1 cellular context compared by ENCODE assay signal in genomic region chr2:151786493-151786892, GRCh38.
TF ChIP-seq lines count a peak whose summit lies in the region.

No MANE protein-coding gene starts in this region.

TF ChIP-seq in HepG2, 621 proteins besides CTCF, POLR2A, EP300 and RAD21:
- TF ChIP-seq MXD4 (CRISPR knock-in tag; IDR thresholded peaks at IDR 0.05) (no peak), SOX5 (CRISPR knock-in tag; IDR thresholded peaks at IDR 0.05; ENCODE audit: borderline replicate concordance) (no peak), DDIT3 (CRISPR knock-in tag; IDR thresholded peaks at IDR 0.05) (no peak), PAXIP1 (CRISPR knock-in tag; conservative IDR thresholded peaks at IDR 0.05) (no peak), ZNF761 (CRISPR knock-in tag; conservative IDR thresholded peaks at IDR 0.05) (no peak), SRSF1 (optimal IDR thresholded peaks at IDR 0.05; ENCODE audit: low read depth, low read length) (no peak), FOXP1 (IDR thresholded peaks at IDR 0.05) (no peak), FOXP1 (CRISPR knock-in tag; IDR thresholded peaks at IDR 0.05) (no peak), ZNF282 (IDR thresholded peaks at IDR 0.05; ENCODE audit: partially characterized antibody) (no peak), ZSCAN21 (CRISPR knock-in tag; IDR thresholded peaks at IDR 0.05; ENCODE audit: borderline replicate concordance) (no peak), ERF (CRISPR knock-in tag; IDR thresholded peaks at IDR 0.05) (no peak), REPIN1 (CRISPR knock-in tag; IDR thresholded peaks at IDR 0.05; ENCODE audit: borderline replicate concordance, low read depth) (no peak), ZNF441 (CRISPR knock-in tag; IDR thresholded peaks at IDR 0.05; ENCODE audit: borderline replicate concordance) (no peak)
